19 cellular contexts compared by ENCODE assay signal in the genomic region with DNA sequence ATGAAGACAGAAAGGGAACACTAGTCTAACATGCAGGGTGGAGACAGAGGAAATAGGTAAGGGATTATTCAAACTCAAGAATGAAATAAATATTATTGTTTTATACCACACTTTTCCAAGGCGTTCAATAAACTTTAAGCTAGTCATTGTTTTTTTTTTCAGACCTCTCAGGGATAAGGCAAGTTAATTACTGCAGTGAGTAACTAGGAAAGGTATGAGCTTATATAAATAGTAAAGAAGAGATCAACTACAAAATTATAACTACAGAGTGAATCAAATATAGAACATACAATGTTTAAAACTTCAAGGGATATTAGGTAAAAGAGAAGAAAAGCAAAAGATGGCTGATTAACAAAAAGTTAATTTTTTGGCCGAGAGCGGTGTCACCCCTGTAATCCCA. TPM values are rescaled to one million over a fixed set of nuclear protein-coding genes. Genes with fewer than 3 reads are reported as not detected.
DNase-seq lines count a peak whose midpoint lies in the region; ATAC-seq, FAIRE-seq and TF ChIP-seq lines count a peak whose summit lies in the region.
"Had no signal": no experiment of that assay in that cellular context is flagged by ENCODE, and none has a peak within 500 bp of the region (broad histone marks: within the 10 kb centered on the region; RNA-seq: fewer than 3 reads in every experiment).

No MANE protein-coding gene starts in this region.

- no peak overlapping the region for H3K4me2 ChIP-seq in osteoblast (ENCODE audit: insufficient read depth, low read length)
- no peak overlapping the region for H3K4me2 ChIP-seq in HepG2 (ENCODE audit: low read depth, low read length)

- WGBS in HepG2 (ENCODE audit: low lambda C conversion rate), result 95% methylated on average over 3 of the region's 3 CpGs

- ATAC-seq in effector memory CD8-positive, alpha-beta T cell (replicated peaks), result no peak
- ATAC-seq in HepG2, result no peak

- POLR2A ChIA-PET in AG04449 (lab: Yijun Ruan, JAX), result interaction anchor here (0.6 to 1.8 kb wide), 2 partner anchors 31 to 141 kb away, joined by 3 to 5 read pairs; partner anchors contain the start of genes ACAP2 and XXYLT1
- POLR2A ChIA-PET in HepG2 (lab: Yijun Ruan, JAX), result no interaction called here
- POLR2A ChIA-PET in CD4-positive, alpha-beta memory T cell (lab: Charles Lee; ENCODE audit: partially characterized antibody), result interaction anchor here (1.1 to 1.4 kb wide), 2 partner anchors 240 to 616 kb away, joined by 3 read pairs; partner anchors contain the start of gene PPP1R2

- peak; percentile 4 for DNase-seq in AG04449 (ENCODE audit: low read depth, low spot score)
- peak; percentile 38 for DNase-seq in HCEC 1CT
- no peak for DNase-seq in effector memory CD8-positive, alpha-beta T cell
- peak; percentile 58 for DNase-seq in osteoblast (ENCODE audit: insufficient read length, low spot score, missing footprints)
- no peak for DNase-seq in HepG2 (ENCODE audit: low spot score)
- no peak for DNase-seq in stimulated activated CD4-positive, alpha-beta T cell treated with anti-CD3 and anti-CD28 coated beads, Interleukin-4, amount 100 ng/mL, for 1 hour
- DNase-seq in vagina (ENCODE audit: extremely low spot score in 2 of 2), result no peak
- no peak for DNase-seq in CD4-positive, alpha-beta memory T cell
- DNase-seq: C1 segment of cervical spinal cord, COR-L47, DMS153, KBM-7, NCI-H1417 treated with DMSO at 0.1 percent for 48 hours, NCI-H2029, NCI-H2171, NCI-H446, RPMI8226 had no signal

- peaks cover 0 to 10% of the 10 kb centered on the region in 2 donors for H3K4me1 Mint-ChIP-seq in effector memory CD8-positive, alpha-beta T cell (ENCODE audit: low read depth in 2 of 2)
- H3K4me1 Mint-ChIP-seq in CD4-positive, alpha-beta memory T cell, result peaks cover 0 to 3% (median 2%) of the 10 kb centered on the region in 4 donors

- H3K79me2 ChIP-seq in osteoblast (ENCODE audit: insufficient read depth, low read length), result no peaks in the 10 kb centered on the region
- no peaks in the 10 kb centered on the region for H3K79me2 ChIP-seq in HepG2 (ENCODE audit: insufficient read depth, low read length)

- H3K27ac Mint-ChIP-seq in effector memory CD8-positive, alpha-beta T cell, result peak overlapping the region; percentile 36 to 79
- no peak overlapping the region for H3K27ac Mint-ChIP-seq in CD4-positive, alpha-beta memory T cell

- in situ Hi-C loops in HepG2 (cut with HindIII; ENCODE audit: extremely low pct_ligation_motif_present, low pct_unique_long_range_greater_than_20kb), result no loop called here

- TF ChIP-seq POLR2A in HepG2 (IDR thresholded peaks at IDR 0.05; ENCODE audit: insufficient read depth in 1 of 2, low read depth in 2 of 2, low read length in 2 of 2) (no peak), vagina (IDR thresholded peaks at IDR 0.05) (no peak)

- H4K20me1 ChIP-seq in osteoblast (ENCODE audit: insufficient read depth, low read length) (no peaks in the 10 kb centered on the region), HepG2 (ENCODE audit: insufficient read depth, low read length) (no peaks in the 10 kb centered on the region)

- no peak overlapping the region for H3K4me3 ChIP-seq in AG04449 (ENCODE audit: low read depth, low read length)
- no peak overlapping the region for H3K4me3 ChIP-seq in osteoblast (ENCODE audit: insufficient read depth, low read length)
- no peak overlapping the region for H3K4me3 ChIP-seq in HepG2 (replicated peaks in 1 of 3; ENCODE audit: insufficient read depth in 1 of 3, low read depth in 2 of 3, low read length in 3 of 3)
- H3K4me3 ChIP-seq in vagina, result no peak overlapping the region
- no peak overlapping the region for H3K4me3 ChIP-seq in CD4-positive, alpha-beta memory T cell (ENCODE audit: low read length in 2 of 2)

- no peak for FAIRE-seq in HepG2 (lab: Jason Lieb, UNC)
- FAIRE-seq: A204.1, H1 had no signal

- H3K27me3 ChIP-seq in osteoblast (ENCODE audit: insufficient read depth, low read length) (no peaks in the 10 kb centered on the region), HepG2 (ENCODE audit: control insufficient read depth in 1 of 2, insufficient read depth in 2 of 2, low read length in 2 of 2) (no peaks in the 10 kb centered on the region), vagina (no peaks in the 10 kb centered on the region)
- no peaks in the 10 kb centered on the region for H3K27me3 ChIP-seq in CD4-positive, alpha-beta memory T cell (ENCODE audit: insufficient read depth, low read length)

- H3K27ac ChIP-seq in osteoblast (ENCODE audit: low read depth, low read length) (no peak overlapping the region), HepG2 (ENCODE audit: extremely low read length, insufficient read depth, low read length) (no peak overlapping the region), vagina (no peak overlapping the region)
- no peak overlapping the region for H3K27ac ChIP-seq in CD4-positive, alpha-beta memory T cell (ENCODE audit: low read depth, low read length)

- no peaks in the 10 kb centered on the region for H3K9me3 Mint-ChIP-seq in effector memory CD8-positive, alpha-beta T cell
- H3K9me3 Mint-ChIP-seq in CD4-positive, alpha-beta memory T cell, result no peaks in the 10 kb centered on the region

- peaks cover 59% of the 10 kb centered on the region for H3K36me3 Mint-ChIP-seq in effector memory CD8-positive, alpha-beta T cell (ENCODE audit: insufficient read depth)
- H3K36me3 Mint-ChIP-seq in CD4-positive, alpha-beta memory T cell, result peaks cover 38 to 53% of the 10 kb centered on the region in 2 donors

- no peak for TF ChIP-seq RAD21 in HepG2 (CRISPR knock-in tag; IDR thresholded peaks at IDR 0.05)

- TF ChIP-seq EP300 in HepG2 (IDR thresholded peaks at IDR 0.05; ENCODE audit: low read depth in 2 of 2, low read length in 2 of 2) (no peak), HepG2 (CRISPR knock-in tag; IDR thresholded peaks at IDR 0.05; ENCODE audit: borderline replicate concordance) (no peak)

- TF ChIP-seq CTCF in AG04449 (IDR thresholded peaks at IDR 0.05; ENCODE audit: insufficient read depth, low read length, missing control alignments) (no peak), osteoblast (IDR thresholded peaks at IDR 0.05; ENCODE audit: extremely low read depth, low read depth, low read length) (no peak), HepG2 (CRISPR knock-in tag; IDR thresholded peaks at IDR 0.05) (no peak), vagina (IDR thresholded peaks at IDR 0.05) (no peak)

- CTCF ChIA-PET in AG04449 (lab: Yijun Ruan, JAX) (interaction anchor here (0.7 to 2.8 kb wide), 7 partner anchors 9 to 221 kb away, joined by 3 to 14 read pairs (median 5); partner anchors contain the start of gene XXYLT1), HepG2 (lab: Yijun Ruan, JAX; ENCODE audit: low intra/inter-chr PET ratio, low total read pairs) (no interaction called here)
- CTCF ChIA-PET in CD4-positive, alpha-beta memory T cell (lab: Charles Lee; ENCODE audit: partially characterized antibody), result interaction anchor here (0.6 to 1.3 kb wide), 5 partner anchors 9 to 559 kb away, joined by 3 to 4 read pairs (median 3); no protein-coding TSS in a partner anchor

- H3K9ac ChIP-seq in HepG2 (ENCODE audit: insufficient read depth, low read depth, low read length), result no peak overlapping the region

- H3K9me3 ChIP-seq in osteoblast (ENCODE audit: low read depth, low read length), result no peaks in the 10 kb centered on the region
- H3K9me3 ChIP-seq in HepG2 (ENCODE audit: low read length), result no peaks in the 10 kb centered on the region
- no peaks in the 10 kb centered on the region for H3K9me3 ChIP-seq in vagina
- H3K9me3 ChIP-seq in CD4-positive, alpha-beta memory T cell (ENCODE audit: control insufficient read depth in 1 of 2, low read length in 2 of 2), result no peaks in the 10 kb centered on the region

- peaks cover 13% of the 10 kb centered on the region for H3K36me3 ChIP-seq in osteoblast (ENCODE audit: insufficient read depth, low read length)
- peaks cover 0 to 2% of the 10 kb centered on the region in 2 experiments; a peak in 1 of 5 replicates for H3K36me3 ChIP-seq in HepG2 (replicated peaks in 1 of 2; ENCODE audit: control insufficient read depth in 1 of 2, insufficient read depth in 2 of 2, low read length in 2 of 2)
- peaks cover 4 to 24% of the 10 kb centered on the region in 2 donors for H3K36me3 ChIP-seq in vagina
- peaks cover 17% of the 10 kb centered on the region for H3K36me3 ChIP-seq in CD4-positive, alpha-beta memory T cell (ENCODE audit: insufficient read depth, low read length)

- no peaks in the 10 kb centered on the region for H3K27me3 Mint-ChIP-seq in effector memory CD8-positive, alpha-beta T cell
- H3K27me3 Mint-ChIP-seq in CD4-positive, alpha-beta memory T cell, result no peaks in the 10 kb centered on the region

- H2AFZ ChIP-seq in osteoblast (ENCODE audit: low read length) (no peak overlapping the region), HepG2 (ENCODE audit: low read length) (no peak overlapping the region)

- no peak overlapping the region for H3K4me3 Mint-ChIP-seq in effector memory CD8-positive, alpha-beta T cell
- H3K4me3 Mint-ChIP-seq in CD4-positive, alpha-beta memory T cell, result no peak overlapping the region

- intact Hi-C loops in HepG2 (cut with micrococcal nuclease; ENCODE audit: unreplicated experiment), result no loop called here
- intact Hi-C loops in vagina (cut with DNase I), result no loop called here
- intact Hi-C loops in CD4-positive, alpha-beta memory T cell (cut with micrococcal nuclease), result no loop called here

- peaks cover 5% of the 10 kb centered on the region for H3K4me1 ChIP-seq in osteoblast (ENCODE audit: insufficient read depth, low read length)
- H3K4me1 ChIP-seq in HepG2 (ENCODE audit: insufficient read depth, low read length), result no peaks in the 10 kb centered on the region
- no peaks in the 10 kb centered on the region for H3K4me1 ChIP-seq in vagina
- H3K4me1 ChIP-seq in CD4-positive, alpha-beta memory T cell (ENCODE audit: insufficient read depth, low read length), result peaks cover 5% of the 10 kb centered on the region

- no TSS peak for BruUV-seq in HepG2 (replicated peaks; lab: Mats Ljungman, UMichigan)

RNA-seq across cellular contexts. Expression of gene XXYLT1, which starts 31.5 kb away (rescaled TPM):
- total RNA-seq in osteoblast, result 28.2 and 28.9 TPM in 2 replicates
- total RNA-seq in HepG2 (2016; rRNA removed; fragmentation: Illumina TruSeq; extraction: Trizol), result 10.8 and 19.0 TPM in 2 replicates
- 4.3 and 4.5 TPM in 2 replicates for total RNA-seq in HepG2 (2016; cell fraction: cytosol; rRNA removed; fragmentation: Illumina TruSeq; extraction: Trizol; ENCODE audit: low read depth)
- 10.4 and 20.3 TPM in 2 replicates for total RNA-seq in HepG2 (2016; cell fraction: insoluble cytoplasmic fraction; rRNA removed; fragmentation: Illumina TruSeq; extraction: Trizol)
- 12.8 and 12.9 TPM in 2 replicates for total RNA-seq in HepG2 (2016; cell fraction: membrane; rRNA removed; fragmentation: Illumina TruSeq; extraction: Trizol)
- 16.1 and 20.9 TPM in 2 replicates for total RNA-seq in HepG2 (2016; cell fraction: nucleus; rRNA removed; fragmentation: Illumina TruSeq; extraction: Trizol)
- polyA plus RNA-seq in HepG2 (2011; rRNA removed), result 17.3 and 17.7 TPM in 2 replicates
- polyA plus RNA-seq in HepG2 (2011; cell fraction: cytosol; rRNA removed), result 15.9 and 19.5 TPM in 2 replicates
- polyA plus RNA-seq in HepG2 (2011; cell fraction: nucleus; rRNA removed), result 18.3 and 18.9 TPM in 2 replicates
- 10.5 and 13.0 TPM in 2 replicates for polyA plus RNA-seq in HepG2 (2012)
- 4.4 and 5.4 TPM in 2 replicates for polyA plus RNA-seq in HepG2 (2016; cell fraction: cytosol; fragmentation: Illumina TruSeq; extraction: Trizol; ENCODE audit: low read depth)
- 14.3 TPM in 2 replicates for polyA plus RNA-seq in HepG2 (2016; cell fraction: insoluble cytoplasmic fraction; fragmentation: Illumina TruSeq; extraction: Trizol; ENCODE audit: low read depth)
- 11.9 and 12.4 TPM in 2 replicates for polyA plus RNA-seq in HepG2 (2016; cell fraction: membrane; fragmentation: Illumina TruSeq; extraction: Trizol; ENCODE audit: low read depth)
- 33.9 and 35.1 TPM in 2 replicates for polyA plus RNA-seq in HepG2 (2016; cell fraction: nucleus; fragmentation: Illumina TruSeq; extraction: Trizol; ENCODE audit: insufficient read depth, low read depth)
- 33.1 and 37.8 TPM in 2 replicates for polyA minus RNA-seq in HepG2 (2011; rRNA and poly(A)+ RNA removed; ENCODE audit: low replicate concordance)
- 15.1 and 17.0 TPM in 2 replicates for polyA minus RNA-seq in HepG2 (2011; cell fraction: cytosol; rRNA and poly(A)+ RNA removed)
- 11.8 and 13.2 TPM in 2 replicates for polyA minus RNA-seq in HepG2 (2011; cell fraction: nucleus; rRNA and poly(A)+ RNA removed)
- total RNA-seq in vagina, result 14.5 TPM
- total RNA-seq in CD4-positive, alpha-beta memory T cell, result 1 to 10 TPM; 3.9 to 4.4 TPM
- 1 to 10 TPM; 4.2 to 6.3 TPM for polyA plus RNA-seq in CD4-positive, alpha-beta memory T cell

Comparison
In these comparisons a context has a peak if more than half of its experiments do, and no peak if none do; other contexts are left out.
1. DNase-seq: peak in AG04449 (single experiment), HCEC 1CT (single experiment) and osteoblast (single experiment); none in effector memory CD8-positive, alpha-beta T cell (0 of 3), HepG2 (single experiment), stimulated activated CD4-positive, alpha-beta T cell treated with anti-CD3 and anti-CD28 coated beads, Interleukin-4, amount 100 ng/mL, for 1 hour (single experiment), vagina (0 of 2) and CD4-positive, alpha-beta memory T cell (0 of 5).
2. H3K27ac Mint-ChIP-seq: peak in effector memory CD8-positive, alpha-beta T cell (2 of 2); none in CD4-positive, alpha-beta memory T cell (0 of 7).